ENCODE assay signal across 39 cellular contexts in genomic region chr2:199718074-199718473, GRCh38.
"Had no signal": no experiment of that assay in that cellular context is flagged by ENCODE, and none has a peak within 500 bp of the region (broad histone marks: within the 10 kb centered on the region; RNA-seq: fewer than 3 reads in every experiment).

No MANE protein-coding gene starts in this region.

- H3K27ac Mint-ChIP-seq: activated naive CD4-positive, alpha-beta T cell treated with anti-CD3 and anti-CD28 coated beads for 36 hours; activated naive CD4-positive, alpha-beta T cell treated with anti-CD3 and anti-CD28 coated beads, Interleukin-2, amount 10 ng/mL, durations not matched to agents 7 days and 5 days; activated naive CD4-positive, alpha-beta T cell treated with anti-CD3 and anti-CD28 coated beads, Interleukin-2, amount 50 U/mL, for 24 hours; activated naive CD4-positive, alpha-beta T cell treated with anti-CD3 and anti-CD28 coated beads, Interleukin-2, amount 50 U/mL, for 72 hours; activated naive CD8-positive, alpha-beta T cell; activated naive CD8-positive, alpha-beta T cell treated with anti-CD3 and anti-CD28 coated beads for 36 hours; activated naive CD8-positive, alpha-beta T cell treated with anti-CD3 and anti-CD28 coated beads, Interleukin-2, amount 10 ng/mL, durations not matched to agents 7 days and 5 days; activated naive CD8-positive, alpha-beta T cell treated with anti-CD3 and anti-CD28 coated beads, Interleukin-2, amount 50 U/mL, for 24 hours; activated T-cell treated with anti-CD3 and anti-CD28 coated beads, Interleukin-2, amount 50 U/mL, for 24 hours; activated T-cell treated with anti-CD3 and anti-CD28 coated beads, Interleukin-2, amount 50 U/mL, for 72 hours; activated T-helper 1 cell treated with anti-CD3 and anti-CD28 coated beads, Interleukin-12 subunit alpha, Interleukin-12 subunit beta, Interleukin-2, Interleukin-4 antibody, amounts not matched to agents 30 ng/mL and 10 ng/mL and 1 ng/mL, durations not matched to agents 14 hours and 24 hours and 36 hours; activated T-helper 17 cell treated with anti-CD3 and anti-CD28 coated beads, Interleukin-2, amount 50 U/mL, for 72 hours; activated T-helper 2 cell treated with anti-CD3 and anti-CD28 coated beads, Interferon-gamma antibody, Interleukin-2, Interleukin-4, amounts not matched to agents 10 μg/mL and 5 μg/mL and 100 μg/mL, durations not matched to agents 14 hours and 24 hours and 36 hours had no signal

- DNase-seq: activated effector memory CD4-positive, alpha-beta T cell treated with anti-CD3 and anti-CD28 coated beads, Interleukin-2, amount 50 U/mL, for 16 hours; activated effector memory CD4-positive, alpha-beta T cell treated with Interleukin-2 at 50 U/mL for 16 hours; activated gamma-delta T cell; activated gamma-delta T cell treated with Interleukin-2 at 50 U/mL for 16 hours; activated naive CD4-positive, alpha-beta T cell; activated naive CD4-positive, alpha-beta T cell treated with anti-CD3 and anti-CD28 coated beads for 36 hours; activated naive CD4-positive, alpha-beta T cell treated with anti-CD3 and anti-CD28 coated beads, Interleukin-2, amount 10 ng/mL, durations not matched to agents 7 days and 5 days; activated naive CD4-positive, alpha-beta T cell treated with anti-CD3 and anti-CD28 coated beads, Interleukin-2, amount 50 U/mL, for 16 hours; activated naive CD4-positive, alpha-beta T cell treated with Interleukin-2 at 50 U/mL for 16 hours; activated naive CD8-positive, alpha-beta T cell treated with anti-CD3 and anti-CD28 coated beads for 36 hours; activated naive CD8-positive, alpha-beta T cell treated with anti-CD3 and anti-CD28 coated beads, Interleukin-2, amount 10 ng/mL, durations not matched to agents 7 days and 5 days; activated naive CD8-positive, alpha-beta T cell treated with anti-CD3 and anti-CD28 coated beads, Interleukin-2, amount 50 U/mL, for 24 hours; activated T-cell treated with anti-CD3 and anti-CD28 coated beads, Interleukin-2, amount 50 U/mL, for 1 hour; activated T-cell treated with anti-CD3 and anti-CD28 coated beads, Interleukin-2, amount 50 U/mL, for 24 hours; activated T-cell treated with anti-CD3 and anti-CD28 coated beads, Interleukin-2, amount 50 U/mL, for 4 hours; activated T-cell treated with anti-CD3 and anti-CD28 coated beads, Interleukin-2, amount 50 U/mL, for 48 hours; activated T-cell treated with anti-CD3 and anti-CD28 coated beads, Interleukin-2, amount 50 U/mL, for 72 hours; adrenal gland; amniotic stem cell; amygdala; anterior cingulate cortex; aorta; body of pancreas; brain microvascular endothelial cell; central memory CD4-positive, alpha-beta T cell; cerebellar nuclear complex had no signal

- H3K36me3 Mint-ChIP-seq: activated naive CD4-positive, alpha-beta T cell treated with anti-CD3 and anti-CD28 coated beads, Interleukin-2, amount 10 ng/mL, durations not matched to agents 7 days and 5 days; activated naive CD4-positive, alpha-beta T cell treated with anti-CD3 and anti-CD28 coated beads, Interleukin-2, amount 50 U/mL, for 24 hours; activated naive CD4-positive, alpha-beta T cell treated with anti-CD3 and anti-CD28 coated beads, Interleukin-2, amount 50 U/mL, for 72 hours; activated naive CD8-positive, alpha-beta T cell; activated naive CD8-positive, alpha-beta T cell treated with anti-CD3 and anti-CD28 coated beads for 36 hours; activated naive CD8-positive, alpha-beta T cell treated with anti-CD3 and anti-CD28 coated beads, Interleukin-2, amount 10 ng/mL, durations not matched to agents 7 days and 5 days; brain had no signal

- H3K36me3 ChIP-seq: adrenal gland, ascending aorta, brain microvascular endothelial cell, breast epithelium, cardiac muscle cell had no signal

- FAIRE-seq: astrocyte, bronchial epithelial cell had no signal

- ATAC-seq: activated naive CD4-positive, alpha-beta T cell treated with anti-CD3 and anti-CD28 coated beads, Interleukin-2, amount 50 U/mL, for 72 hours; activated naive CD8-positive, alpha-beta T cell treated with anti-CD3 and anti-CD28 coated beads, Interleukin-2, amount 50 U/mL, for 24 hours; activated T-cell treated with anti-CD3 and anti-CD28 coated beads, Interleukin-2, amount 50 U/mL, for 4 hours; activated T-cell treated with anti-CD3 and anti-CD28 coated beads, Interleukin-2, amount 50 U/mL, for 72 hours; activated T-helper 17 cell treated with anti-CD3 and anti-CD28 coated beads, Interleukin-2, amount 50 U/mL, for 72 hours; body of pancreas had no signal

- H3K4me3 ChIP-seq: adrenal gland, ascending aorta, body of pancreas, breast epithelium, cardiac muscle cell had no signal

- H3K27ac ChIP-seq: adrenal gland, ascending aorta, body of pancreas, brain microvascular endothelial cell, breast epithelium, cardiac muscle cell had no signal

- H3K27me3 Mint-ChIP-seq: activated naive CD4-positive, alpha-beta T cell treated with anti-CD3 and anti-CD28 coated beads, Interleukin-2, amount 10 ng/mL, durations not matched to agents 7 days and 5 days had no signal

- H3K9me3 Mint-ChIP-seq: activated naive CD4-positive, alpha-beta T cell treated with anti-CD3 and anti-CD28 coated beads for 36 hours; activated naive CD4-positive, alpha-beta T cell treated with anti-CD3 and anti-CD28 coated beads, Interleukin-2, amount 10 ng/mL, durations not matched to agents 7 days and 5 days; activated naive CD4-positive, alpha-beta T cell treated with anti-CD3 and anti-CD28 coated beads, Interleukin-2, amount 50 U/mL, for 24 hours; activated naive CD4-positive, alpha-beta T cell treated with anti-CD3 and anti-CD28 coated beads, Interleukin-2, amount 50 U/mL, for 72 hours; activated naive CD8-positive, alpha-beta T cell treated with anti-CD3 and anti-CD28 coated beads, Interleukin-2, amount 10 ng/mL, durations not matched to agents 7 days and 5 days; activated naive CD8-positive, alpha-beta T cell treated with anti-CD3 and anti-CD28 coated beads, Interleukin-2, amount 50 U/mL, for 24 hours; activated T-cell treated with anti-CD3 and anti-CD28 coated beads, Interleukin-2, amount 50 U/mL, for 24 hours; activated T-cell treated with anti-CD3 and anti-CD28 coated beads, Interleukin-2, amount 50 U/mL, for 4 hours; activated T-cell treated with anti-CD3 and anti-CD28 coated beads, Interleukin-2, amount 50 U/mL, for 72 hours; activated T-helper 1 cell treated with anti-CD3 and anti-CD28 coated beads, Interleukin-12 subunit alpha, Interleukin-12 subunit beta, Interleukin-2, Interleukin-4 antibody, amounts not matched to agents 30 ng/mL and 10 ng/mL and 1 ng/mL, durations not matched to agents 14 hours and 24 hours and 36 hours; activated T-helper 17 cell treated with anti-CD3 and anti-CD28 coated beads, Interleukin-2, amount 50 U/mL, for 72 hours; activated T-helper 2 cell treated with anti-CD3 and anti-CD28 coated beads, Interferon-gamma antibody, Interleukin-2, Interleukin-4, amounts not matched to agents 10 μg/mL and 5 μg/mL and 100 μg/mL, durations not matched to agents 14 hours and 24 hours and 36 hours; central memory CD8-positive, alpha-beta T cell had no signal

- H3K9me3 ChIP-seq: adrenal gland, ascending aorta, body of pancreas had no signal

- H3K4me3 Mint-ChIP-seq: activated naive CD4-positive, alpha-beta T cell treated with anti-CD3 and anti-CD28 coated beads for 36 hours; activated naive CD4-positive, alpha-beta T cell treated with anti-CD3 and anti-CD28 coated beads, Interleukin-2, amount 10 ng/mL, durations not matched to agents 7 days and 5 days; activated naive CD4-positive, alpha-beta T cell treated with anti-CD3 and anti-CD28 coated beads, Interleukin-2, amount 50 U/mL, for 24 hours; activated naive CD8-positive, alpha-beta T cell; activated naive CD8-positive, alpha-beta T cell treated with anti-CD3 and anti-CD28 coated beads for 36 hours; activated naive CD8-positive, alpha-beta T cell treated with anti-CD3 and anti-CD28 coated beads, Interleukin-2, amount 10 ng/mL, durations not matched to agents 7 days and 5 days; activated naive CD8-positive, alpha-beta T cell treated with anti-CD3 and anti-CD28 coated beads, Interleukin-2, amount 50 U/mL, for 24 hours; activated T-cell treated with anti-CD3 and anti-CD28 coated beads, Interleukin-2, amount 50 U/mL, for 24 hours; activated T-cell treated with anti-CD3 and anti-CD28 coated beads, Interleukin-2, amount 50 U/mL, for 4 hours; activated T-cell treated with anti-CD3 and anti-CD28 coated beads, Interleukin-2, amount 50 U/mL, for 72 hours; activated T-helper 1 cell treated with anti-CD3 and anti-CD28 coated beads, Interleukin-12 subunit alpha, Interleukin-12 subunit beta, Interleukin-2, Interleukin-4 antibody, amounts not matched to agents 30 ng/mL and 10 ng/mL and 1 ng/mL, durations not matched to agents 14 hours and 24 hours and 36 hours; activated T-helper 17 cell treated with anti-CD3 and anti-CD28 coated beads, Interleukin-2, amount 50 U/mL, for 72 hours; brain; central memory CD8-positive, alpha-beta T cell had no signal

- H3K27me3 ChIP-seq: adrenal gland, ascending aorta, body of pancreas, brain microvascular endothelial cell, breast epithelium had no signal

- H3K4me1 Mint-ChIP-seq: activated naive CD4-positive, alpha-beta T cell treated with anti-CD3 and anti-CD28 coated beads, Interleukin-2, amount 10 ng/mL, durations not matched to agents 7 days and 5 days; activated naive CD4-positive, alpha-beta T cell treated with anti-CD3 and anti-CD28 coated beads, Interleukin-2, amount 50 U/mL, for 24 hours; activated naive CD8-positive, alpha-beta T cell treated with anti-CD3 and anti-CD28 coated beads for 36 hours; activated naive CD8-positive, alpha-beta T cell treated with anti-CD3 and anti-CD28 coated beads, Interleukin-2, amount 10 ng/mL, durations not matched to agents 7 days and 5 days; activated naive CD8-positive, alpha-beta T cell treated with anti-CD3 and anti-CD28 coated beads, Interleukin-2, amount 50 U/mL, for 24 hours; activated T-helper 17 cell treated with anti-CD3 and anti-CD28 coated beads, Interleukin-2, amount 50 U/mL, for 72 hours; central memory CD8-positive, alpha-beta T cell had no signal

- H3K4me1 ChIP-seq: adrenal gland, ascending aorta, body of pancreas, breast epithelium had no signal
